ENCODE assay signal across 8 cellular contexts in the genomic region with DNA sequence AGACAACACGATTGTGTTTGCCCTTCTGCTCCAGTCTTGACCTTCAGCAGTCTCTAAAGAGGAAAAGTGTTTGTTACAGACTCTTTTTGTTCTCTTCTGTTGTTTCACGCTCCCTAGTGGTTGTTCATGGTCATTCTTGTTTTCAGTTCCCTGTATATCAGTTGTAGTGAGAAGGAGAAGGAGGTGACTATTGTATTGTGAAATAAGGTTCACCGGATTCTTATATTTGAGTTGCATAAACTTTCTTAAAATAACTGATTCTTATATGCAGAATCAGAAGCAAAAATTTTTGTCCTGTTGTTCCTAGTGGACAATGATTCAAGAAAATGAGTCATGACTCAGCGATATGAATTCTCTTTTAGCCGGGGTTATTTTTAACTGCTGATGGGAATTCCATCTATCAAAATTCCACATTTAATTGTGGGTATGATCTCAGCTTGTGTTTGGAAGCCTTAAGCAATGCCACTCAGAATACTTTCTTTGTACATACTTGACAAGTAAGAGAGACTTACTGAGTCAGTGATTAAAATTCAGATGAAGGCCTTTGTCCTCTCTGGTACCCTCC.
DNase-seq lines count a peak whose midpoint lies in the region; ATAC-seq and TF ChIP-seq lines count a peak whose summit lies in the region.

No MANE protein-coding gene starts in this region.

- H3K36me3 Mint-ChIP-seq in osteocyte (ENCODE audit: unreplicated experiment) = no peaks in the 10 kb centered on the region

- no peaks in the 10 kb centered on the region for H3K27me3 ChIP-seq in ovary

- WGBS in ovary, 3 donors = 15 to 31% (median 31%) methylated on average over 5 of the region's 5 CpGs

- H3K36me3 ChIP-seq in ovary = no peaks in the 10 kb centered on the region

- no peak for TF ChIP-seq POLR2A in ovary (IDR thresholded peaks at IDR 0.05)

- no peaks in the 10 kb centered on the region for H3K9me3 ChIP-seq in ovary

- H3K4me1 Mint-ChIP-seq in osteocyte (ENCODE audit: unreplicated experiment) = peaks cover 41% of the 10 kb centered on the region
- no peaks in the 10 kb centered on the region for H3K4me1 Mint-ChIP-seq in stimulated activated naive CD8-positive, alpha-beta T cell treated with anti-CD3 and anti-CD28 coated beads, Interleukin-15, amount 100 ng/mL, for 72 hours

- H3K27ac Mint-ChIP-seq in osteocyte (ENCODE audit: unreplicated experiment) = peak overlapping the region; percentile 86
- H3K27ac Mint-ChIP-seq in stimulated activated naive CD8-positive, alpha-beta T cell treated with anti-CD3 and anti-CD28 coated beads, Interleukin-15, amount 100 ng/mL, for 72 hours = no peak overlapping the region

- no peak for TF ChIP-seq EP300 in ovary (IDR thresholded peaks at IDR 0.05)

- H3K4me3 ChIP-seq in fibroblast of the aortic adventitia (ENCODE audit: low read depth, low read length) = peak overlapping the region; percentile 27
- H3K4me3 ChIP-seq in ovary = no peak overlapping the region

- TF ChIP-seq CTCF in fibroblast of the aortic adventitia (IDR thresholded peaks at IDR 0.05; ENCODE audit: insufficient read depth, low read length) (peak; percentile 72), osteocyte (IDR thresholded peaks at IDR 0.05) (peak; percentile 65), ovary (IDR thresholded peaks at IDR 0.05) (peak in 1 of 3 donors; percentile 8)

- H3K27me3 Mint-ChIP-seq in osteocyte (ENCODE audit: unreplicated experiment) = no peaks in the 10 kb centered on the region
- peaks cover 8% of the 10 kb centered on the region for H3K27me3 Mint-ChIP-seq in stimulated activated naive CD8-positive, alpha-beta T cell treated with anti-CD3 and anti-CD28 coated beads, Interleukin-15, amount 100 ng/mL, for 72 hours

- peak; percentile 25 for DNase-seq in DMS53 treated with DMSO at 0.1 percent for 48 hours (lab: John Stamatoyannopoulos, UW; ENCODE audit: unreplicated experiment)
- DNase-seq in RPMI8226 = peak; percentile 7
- peak; percentile 97 for DNase-seq in fibroblast of the aortic adventitia (ENCODE audit: low read depth)
- no peak for DNase-seq in osteocyte (ENCODE audit: extremely low spot score, unreplicated experiment)
- DNase-seq in ovary = no peak
- DNase-seq in stimulated activated naive CD8-positive, alpha-beta T cell treated with anti-CD3 and anti-CD28 coated beads, Interleukin-15, amount 100 ng/mL, for 72 hours = no peak

- no peaks in the 10 kb centered on the region for H3K9me3 Mint-ChIP-seq in osteocyte (ENCODE audit: unreplicated experiment)
- no peaks in the 10 kb centered on the region for H3K9me3 Mint-ChIP-seq in stimulated activated naive CD8-positive, alpha-beta T cell treated with anti-CD3 and anti-CD28 coated beads, Interleukin-15, amount 100 ng/mL, for 72 hours

- intact Hi-C loops in ovary (cut with DNase I) = no loop called here

- peak overlapping the region; percentile 15 for H3K4me3 Mint-ChIP-seq in osteocyte (ENCODE audit: unreplicated experiment)
- no peak overlapping the region for H3K4me3 Mint-ChIP-seq in stimulated activated naive CD8-positive, alpha-beta T cell treated with anti-CD3 and anti-CD28 coated beads, Interleukin-15, amount 100 ng/mL, for 72 hours

- no peak overlapping the region for H3K27ac ChIP-seq in ovary

- ATAC-seq in HG02884 (IDR thresholded peaks at IDR 0.05; ENCODE audit: unreplicated experiment) (peak; percentile 81), GM21529 (IDR thresholded peaks at IDR 0.05; ENCODE audit: unreplicated experiment) (no peak)
- ATAC-seq in stimulated activated naive CD8-positive, alpha-beta T cell treated with anti-CD3 and anti-CD28 coated beads, Interleukin-15, amount 100 ng/mL, for 72 hours = no peak

- H3K4me1 ChIP-seq in ovary (ENCODE audit: insufficient read depth) = peaks cover 5% of the 10 kb centered on the region

Comparison
In these comparisons a context has a peak if more than half of its experiments do, and no peak if none do; other contexts are left out.
1. DNase-seq: peak in DMS53 treated with DMSO at 0.1 percent for 48 hours (single experiment), RPMI8226 (single experiment) and fibroblast of the aortic adventitia (single experiment); none in osteocyte (single experiment), ovary (0 of 5) and stimulated activated naive CD8-positive, alpha-beta T cell treated with anti-CD3 and anti-CD28 coated beads, Interleukin-15, amount 100 ng/mL, for 72 hours (0 of 2).